ENCODE assay signal across 13 cellular contexts in genomic region chr13:24275041-24275440, GRCh38. TPM values are rescaled to one million over a fixed set of nuclear protein-coding genes. Genes with fewer than 3 reads are reported as not detected.
DNase-seq lines count a peak whose midpoint lies in the region; ATAC-seq and TF ChIP-seq lines count a peak whose summit lies in the region.
"Had no signal": no experiment of that assay in that cellular context is flagged by ENCODE, and none has a peak within 500 bp of the region (broad histone marks: within the 10 kb centered on the region; RNA-seq: fewer than 3 reads in every experiment).

No MANE protein-coding gene starts in this region.

- POLR2A ChIA-PET in CD4-positive, alpha-beta memory T cell (lab: Charles Lee; ENCODE audit: partially characterized antibody): interaction anchor here (1.1 to 35.7 kb wide), 3 partner anchors 15 to 115 kb away, joined by 3 to 1361 read pairs (median 3); no protein-coding TSS in a partner anchor
- POLR2A ChIA-PET in activated naive CD8-positive, alpha-beta T cell treated with anti-CD3 and anti-CD28 coated beads, Interleukin-2, amount 10 ng/mL, durations not matched to agents 7 days and 5 days (lab: Charles Lee): interaction anchor here (1.2 to 17.7 kb wide), 4 partner anchors 8 to 20 kb away, joined by 3 to 359 read pairs (median 28); no protein-coding TSS in a partner anchor

- H3K9me3 ChIP-seq in CD4-positive, alpha-beta memory T cell (ENCODE audit: control insufficient read depth in 1 of 2, low read length in 2 of 2): no peaks in the 10 kb centered on the region
- H3K9me3 ChIP-seq in hepatocyte (ENCODE audit: low read depth): no peaks in the 10 kb centered on the region

- TF ChIP-seq CTCF in HFFc6 (IDR thresholded peaks at IDR 0.05) (0 out of 2 replicates have a peak, but pooled peaks have one; percentile 9), nephron progenitor cell (IDR thresholded peaks at IDR 0.05) (no peak), hepatocyte (IDR thresholded peaks at IDR 0.05; ENCODE audit: poor library complexity) (no peak)

- intact Hi-C loops in CD4-positive, alpha-beta memory T cell (cut with micrococcal nuclease): loop anchor here (10.0 kb wide), 1 partner anchor 180 kb away; no protein-coding TSS in a partner anchor

- CTCF ChIA-PET in CD4-positive, alpha-beta memory T cell (lab: Charles Lee; ENCODE audit: partially characterized antibody): interaction anchor here (3.5 to 14.2 kb wide), 4 partner anchors 8 to 47 kb away, joined by 17 to 310 read pairs (median 24); no protein-coding TSS in a partner anchor

- H3K4me2 ChIP-seq in hepatocyte: no peak overlapping the region

- peaks cover 12 to 34% of the 10 kb centered on the region in 2 donors for H3K36me3 Mint-ChIP-seq in CD4-positive, alpha-beta memory T cell
- H3K36me3 Mint-ChIP-seq in HFFc6 (ENCODE audit: low read depth): no peaks in the 10 kb centered on the region
- H3K36me3 Mint-ChIP-seq in activated naive CD8-positive, alpha-beta T cell treated with anti-CD3 and anti-CD28 coated beads, Interleukin-2, amount 10 ng/mL, durations not matched to agents 7 days and 5 days: peaks cover 23% of the 10 kb centered on the region
- H3K36me3 Mint-ChIP-seq in nephron progenitor cell (ENCODE audit: low read depth): no peaks in the 10 kb centered on the region

- no peaks in the 10 kb centered on the region for H3K9me2 ChIP-seq in hepatocyte (replicated peaks; ENCODE audit: insufficient read depth)

- H3K27ac Mint-ChIP-seq in CD4-positive, alpha-beta memory T cell: peak overlapping the region; percentile 98 to 100 (median 99)
- H3K27ac Mint-ChIP-seq in HFFc6 (no peak overlapping the region), nephron progenitor cell (peak overlapping the region; percentile 12)
- peak overlapping the region; percentile 98 for H3K27ac Mint-ChIP-seq in activated naive CD8-positive, alpha-beta T cell treated with anti-CD3 and anti-CD28 coated beads, Interleukin-2, amount 10 ng/mL, durations not matched to agents 7 days and 5 days

- peaks cover 2% of the 10 kb centered on the region in 2 donors for H3K27me3 Mint-ChIP-seq in CD4-positive, alpha-beta memory T cell
- H3K27me3 Mint-ChIP-seq in HFFc6 (ENCODE audit: insufficient read depth) (peaks cover 3% of the 10 kb centered on the region; the same call in 1 of the 2 replicates), nephron progenitor cell (ENCODE audit: low read depth, poor library complexity) (peaks cover 4% of the 10 kb centered on the region)
- H3K27me3 Mint-ChIP-seq in activated naive CD8-positive, alpha-beta T cell treated with anti-CD3 and anti-CD28 coated beads, Interleukin-2, amount 10 ng/mL, durations not matched to agents 7 days and 5 days: no peaks in the 10 kb centered on the region

- ATAC-seq in activated naive CD8-positive, alpha-beta T cell treated with anti-CD3 and anti-CD28 coated beads, Interleukin-2, amount 10 ng/mL, durations not matched to agents 7 days and 5 days (ENCODE audit: low read depth): no peak
- ATAC-seq in HG03442 (IDR thresholded peaks at IDR 0.05; ENCODE audit: unreplicated experiment): no peak
- ATAC-seq: HepG2 had no signal

- no peak overlapping the region for H3K4me3 ChIP-seq in CD4-positive, alpha-beta memory T cell (ENCODE audit: low read length in 2 of 2)
- no peak overlapping the region for H3K4me3 ChIP-seq in hepatocyte

- H3K9me3 Mint-ChIP-seq in CD4-positive, alpha-beta memory T cell: peaks cover 0 to 10% (median 0%) of the 10 kb centered on the region in 8 donors
- no peaks in the 10 kb centered on the region for H3K9me3 Mint-ChIP-seq in HFFc6
- H3K9me3 Mint-ChIP-seq in activated naive CD8-positive, alpha-beta T cell treated with anti-CD3 and anti-CD28 coated beads, Interleukin-2, amount 10 ng/mL, durations not matched to agents 7 days and 5 days: no peaks in the 10 kb centered on the region
- H3K9me3 Mint-ChIP-seq in nephron progenitor cell: no peaks in the 10 kb centered on the region

- H3K79me2 ChIP-seq in hepatocyte: no peaks in the 10 kb centered on the region

- no peak overlapping the region for H2AFZ ChIP-seq in hepatocyte

- no peaks in the 10 kb centered on the region for H3K27me3 ChIP-seq in CD4-positive, alpha-beta memory T cell (ENCODE audit: insufficient read depth, low read length)
- H3K27me3 ChIP-seq in hepatocyte: no peaks in the 10 kb centered on the region

- peak overlapping the region; percentile 90 for H3K27ac ChIP-seq in CD4-positive, alpha-beta memory T cell (ENCODE audit: low read depth, low read length)
- H3K27ac ChIP-seq in hepatocyte: no peak overlapping the region

- H4K20me1 ChIP-seq in hepatocyte (ENCODE audit: insufficient read depth, poor library complexity, severe bottlenecking): no peaks in the 10 kb centered on the region

- H3K4me3 Mint-ChIP-seq in CD4-positive, alpha-beta memory T cell: peak overlapping the region; percentile 7 to 94 (median 76)
- H3K4me3 Mint-ChIP-seq in HFFc6: no peak overlapping the region
- H3K4me3 Mint-ChIP-seq in activated naive CD8-positive, alpha-beta T cell treated with anti-CD3 and anti-CD28 coated beads, Interleukin-2, amount 10 ng/mL, durations not matched to agents 7 days and 5 days: peak overlapping the region; percentile 70
- H3K4me3 Mint-ChIP-seq in nephron progenitor cell: no peak overlapping the region

- peaks cover 98% of the 10 kb centered on the region for H3K4me1 ChIP-seq in CD4-positive, alpha-beta memory T cell (ENCODE audit: insufficient read depth, low read length)
- peaks cover 26% of the 10 kb centered on the region for H3K4me1 ChIP-seq in hepatocyte (ENCODE audit: insufficient read depth)

- H3K36me3 ChIP-seq in CD4-positive, alpha-beta memory T cell (ENCODE audit: insufficient read depth, low read length): peaks cover 5% of the 10 kb centered on the region
- H3K36me3 ChIP-seq in hepatocyte (replicated peaks; ENCODE audit: insufficient read depth, low read depth): no peaks in the 10 kb centered on the region

- H3K4me1 Mint-ChIP-seq in CD4-positive, alpha-beta memory T cell: peaks cover 71 to 98% (median 83%) of the 10 kb centered on the region in 4 donors
- H3K4me1 Mint-ChIP-seq in HFFc6 (ENCODE audit: low read depth): peaks cover 21% of the 10 kb centered on the region
- peaks cover 72% of the 10 kb centered on the region for H3K4me1 Mint-ChIP-seq in activated naive CD8-positive, alpha-beta T cell treated with anti-CD3 and anti-CD28 coated beads, Interleukin-2, amount 10 ng/mL, durations not matched to agents 7 days and 5 days
- H3K4me1 Mint-ChIP-seq in nephron progenitor cell: peaks cover 47% of the 10 kb centered on the region

- no peak for DNase-seq in CD4-positive, alpha-beta memory T cell
- DNase-seq in HFFc6 (no peak), nephron progenitor cell (no peak), NOMO-1 treated with DMSO at 0.1 percent for 48 hours (lab: John Stamatoyannopoulos, UW; ENCODE audit: unreplicated experiment) (no peak), hepatocyte (ENCODE audit: low spot score) (no peak)
- no peak for DNase-seq in activated naive CD8-positive, alpha-beta T cell treated with anti-CD3 and anti-CD28 coated beads, Interleukin-2, amount 10 ng/mL, durations not matched to agents 7 days and 5 days
- DNase-seq: amniotic stem cell had no signal

RNA-seq across cellular contexts. Expression of gene C1QTNF9, which starts 34.3 kb away (rescaled TPM):
- not detected for total RNA-seq in CD4-positive, alpha-beta memory T cell
- not detected for polyA plus RNA-seq in CD4-positive, alpha-beta memory T cell
- total RNA-seq in HFFc6 (2021; fragmentation: NEBNext Ultra II Directional; extraction: Animal tissue kit (Norgen Biotek cat#: 25700)): not detected
- not detected for total RNA-seq in activated naive CD8-positive, alpha-beta T cell treated with anti-CD3 and anti-CD28 coated beads, Interleukin-2, amount 10 ng/mL, durations not matched to agents 7 days and 5 days
- not detected in 2 replicates for total RNA-seq in hepatocyte
- polyA plus RNA-seq in hepatocyte: not detected in 2 replicates
- total RNA-seq: H1, HepG2, lung microvascular endothelial cell, pulmonary artery endothelial cell, SK-MEL-5 had no signal
- polyA plus RNA-seq: H1, HepG2 had no signal

Comparison
In these comparisons a context has a peak if more than half of its experiments do, and no peak if none do; other contexts are left out.
1. H3K4me3 Mint-ChIP-seq: peak in CD4-positive, alpha-beta memory T cell (8 of 8) and activated naive CD8-positive, alpha-beta T cell treated with anti-CD3 and anti-CD28 coated beads, Interleukin-2, amount 10 ng/mL, durations not matched to agents 7 days and 5 days (single experiment); none in HFFc6 (single experiment) and nephron progenitor cell (single experiment).